In the genomic region with DNA sequence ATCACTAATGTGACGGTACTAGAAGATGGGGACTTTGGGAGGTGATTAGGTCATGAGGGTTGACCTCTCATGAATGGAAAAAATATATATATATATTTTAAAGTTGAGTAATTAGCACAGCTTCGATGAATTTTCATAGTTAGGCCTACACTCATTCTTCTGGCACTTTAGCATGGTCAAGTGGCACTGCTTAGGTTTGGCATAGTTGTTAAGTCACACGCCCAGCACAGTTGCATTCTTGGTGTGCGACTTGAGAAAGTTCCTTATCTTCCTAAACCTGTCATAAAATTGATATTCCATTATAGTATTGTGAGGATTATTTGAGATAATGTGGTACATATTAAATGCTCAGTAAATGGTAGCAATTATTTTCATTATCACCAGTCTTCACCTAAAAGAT, we compare ENCODE assay signal across 28 cellular contexts.
"Had no signal": no experiment of that assay in that cellular context is flagged by ENCODE, and none has a peak within 500 bp of the region (broad histone marks: within the 10 kb centered on the region; RNA-seq: fewer than 3 reads in every experiment).

No MANE protein-coding gene starts in this region.

- H3K27ac Mint-ChIP-seq: stimulated activated effector memory CD8-positive, alpha-beta T cell treated with anti-CD3 and anti-CD28 coated beads, Interleukin-12 subunit alpha, Interleukin-12 subunit beta, amount 100 ng/mL, for 72 hours; stimulated activated memory B cell treated with anti-CD40 and anti-IgM and Interleukin-4, amounts not matched to agents 10 μg/mL and 1 μg/mL and 100 μg/mL, for 72 hours; stimulated activated naive B cell treated with anti-CD40 and anti-IgM and Interleukin-4, amounts not matched to agents 10 μg/mL and 1 μg/mL and 100 μg/mL, for 72 hours; stimulated activated naive CD8-positive, alpha-beta T cell treated with anti-CD3 and anti-CD28 coated beads, Interleukin-15, amount 100 ng/mL, for 72 hours; stimulated activated naive CD8-positive, alpha-beta T cell treated with anti-CD3 and anti-CD28 coated beads, Interleukin-15, Interleukin-2, amounts not matched to agents 100 ng/mL and 50 ng/mL, for 24 hours; type B pancreatic cell had no signal

- H3K27me3 Mint-ChIP-seq: stimulated activated memory B cell treated with anti-CD40 and anti-IgM and Interleukin-4, amounts not matched to agents 10 μg/mL and 1 μg/mL and 100 μg/mL, for 72 hours; stimulated activated naive B cell treated with anti-CD40 and anti-IgM and Interleukin-4, amounts not matched to agents 10 μg/mL and 1 μg/mL and 100 μg/mL, for 72 hours; stimulated activated naive CD8-positive, alpha-beta T cell treated with anti-CD3 and anti-CD28 coated beads, Interleukin-15, amount 100 ng/mL, for 72 hours; stimulated activated naive CD8-positive, alpha-beta T cell treated with anti-CD3 and anti-CD28 coated beads, Interleukin-15, Interleukin-2, amounts not matched to agents 100 ng/mL and 50 ng/mL, for 24 hours; type B pancreatic cell had no signal

- H3K27me3 ChIP-seq: stomach, suprapubic skin, testis, thyroid gland, tibial artery, tibial nerve, transverse colon, upper lobe of left lung, upper lobe of right lung, uterus, vagina had no signal

- ATAC-seq: stimulated activated effector memory CD8-positive, alpha-beta T cell treated with anti-CD3 and anti-CD28 coated beads, Interleukin-12 subunit alpha, Interleukin-12 subunit beta, amount 100 ng/mL, for 72 hours; stimulated activated memory B cell treated with anti-CD40 and anti-IgM and Interleukin-4, amounts not matched to agents 10 μg/mL and 1 μg/mL and 100 μg/mL, for 72 hours; stimulated activated naive B cell treated with anti-CD40 and anti-IgM and Interleukin-4, amounts not matched to agents 10 μg/mL and 1 μg/mL and 100 μg/mL, for 72 hours; stimulated activated naive CD8-positive, alpha-beta T cell treated with anti-CD3 and anti-CD28 coated beads, Interleukin-15, amount 100 ng/mL, for 72 hours; stimulated activated naive CD8-positive, alpha-beta T cell treated with anti-CD3 and anti-CD28 coated beads, Interleukin-15, Interleukin-2, amounts not matched to agents 100 U/mL and 50 U/mL, for 24 hours; upper lobe of right lung had no signal

- H3K4me3 Mint-ChIP-seq: stimulated activated effector memory CD8-positive, alpha-beta T cell treated with anti-CD3 and anti-CD28 coated beads, Interleukin-12 subunit alpha, Interleukin-12 subunit beta, amount 100 ng/mL, for 72 hours; stimulated activated memory B cell treated with anti-CD40 and anti-IgM and Interleukin-4, amounts not matched to agents 10 μg/mL and 1 μg/mL and 100 μg/mL, for 72 hours; stimulated activated naive B cell treated with anti-CD40 and anti-IgM and Interleukin-4, amounts not matched to agents 10 μg/mL and 1 μg/mL and 100 μg/mL, for 72 hours; stimulated activated naive CD8-positive, alpha-beta T cell treated with anti-CD3 and anti-CD28 coated beads, Interleukin-15, amount 100 ng/mL, for 72 hours; stimulated activated naive CD8-positive, alpha-beta T cell treated with anti-CD3 and anti-CD28 coated beads, Interleukin-15, Interleukin-2, amounts not matched to agents 100 ng/mL and 50 ng/mL, for 24 hours; type B pancreatic cell had no signal

- H3K9me3 ChIP-seq: stomach, suprapubic skin, testis, thoracic aorta, thyroid gland, tibial artery, tibial nerve, transverse colon, upper lobe of left lung, upper lobe of right lung, uterus, vagina had no signal

- DNase-seq: stimulated activated CD4-positive, alpha-beta T cell treated with anti-CD3 and anti-CD28 coated beads, Interleukin-2, amount 100 ng/mL, for 48 hours; stimulated activated CD4-positive, alpha-beta T cell treated with anti-CD3 and anti-CD28 coated beads, Interleukin-4, amount 100 ng/mL, for 1 hour; stimulated activated CD4-positive, alpha-beta T cell treated with anti-CD3 and anti-CD28 coated beads, Interleukin-4, amount 100 ng/mL, for 24 hours; stimulated activated CD4-positive, alpha-beta T cell treated with anti-CD3 and anti-CD28 coated beads, Interleukin-4, amount 100 ng/mL, for 4 hours; stimulated activated CD8-positive, alpha-beta memory T cell treated with anti-CD3 and anti-CD28 coated beads, Interleukin-4, amount 100 ng/mL, for 48 hours; stimulated activated naive B cell treated with anti-CD40 and anti-IgM and Interleukin-4, amounts not matched to agents 10 μg/mL and 1 μg/mL and 100 μg/mL, for 72 hours; stimulated activated naive CD4-positive, alpha-beta T cell; stimulated activated naive CD4-positive, alpha-beta T cell treated with Interleukin-2 at 50 U/mL for 16 hours; stimulated activated naive CD8-positive, alpha-beta T cell treated with anti-CD3 and anti-CD28 coated beads, Interleukin-15, amount 100 ng/mL, for 72 hours; stimulated activated naive CD8-positive, alpha-beta T cell treated with anti-CD3 and anti-CD28 coated beads, Interleukin-15, Interleukin-2, amounts not matched to agents 100 U/mL and 50 U/mL, for 24 hours; stomach; substantia nigra; testis; thyroid gland; tibial artery; transverse colon; trophoblast cell; upper lobe of left lung; upper lobe of right lung; uterus had no signal

- H3K9me3 Mint-ChIP-seq: stimulated activated effector memory CD8-positive, alpha-beta T cell treated with anti-CD3 and anti-CD28 coated beads, Interleukin-12 subunit alpha, Interleukin-12 subunit beta, amount 100 ng/mL, for 72 hours; stimulated activated memory B cell treated with anti-CD40 and anti-IgM and Interleukin-4, amounts not matched to agents 10 μg/mL and 1 μg/mL and 100 μg/mL, for 72 hours; stimulated activated naive B cell treated with anti-CD40 and anti-IgM and Interleukin-4, amounts not matched to agents 10 μg/mL and 1 μg/mL and 100 μg/mL, for 72 hours; stimulated activated naive CD8-positive, alpha-beta T cell treated with anti-CD3 and anti-CD28 coated beads, Interleukin-15, amount 100 ng/mL, for 72 hours; stimulated activated naive CD8-positive, alpha-beta T cell treated with anti-CD3 and anti-CD28 coated beads, Interleukin-15, Interleukin-2, amounts not matched to agents 100 ng/mL and 50 ng/mL, for 24 hours; type B pancreatic cell had no signal

- H3K27ac ChIP-seq: stomach, suprapubic skin, testis, thoracic aorta, thyroid gland, tibial artery, tibial nerve, transverse colon, upper lobe of left lung, upper lobe of right lung, uterus, vagina had no signal

- H3K4me3 ChIP-seq: stomach, suprapubic skin, testis, thoracic aorta, thyroid gland, tibial artery, tibial nerve, transverse colon, upper lobe of left lung, upper lobe of right lung, uterus, vagina had no signal

- H3K4me1 ChIP-seq: suprapubic skin, testis, thyroid gland, tibial artery, tibial nerve, transverse colon, upper lobe of left lung, upper lobe of right lung, uterus, vagina had no signal

- H3K36me3 ChIP-seq: thoracic aorta, uterus had no signal
